In the genomic region with DNA sequence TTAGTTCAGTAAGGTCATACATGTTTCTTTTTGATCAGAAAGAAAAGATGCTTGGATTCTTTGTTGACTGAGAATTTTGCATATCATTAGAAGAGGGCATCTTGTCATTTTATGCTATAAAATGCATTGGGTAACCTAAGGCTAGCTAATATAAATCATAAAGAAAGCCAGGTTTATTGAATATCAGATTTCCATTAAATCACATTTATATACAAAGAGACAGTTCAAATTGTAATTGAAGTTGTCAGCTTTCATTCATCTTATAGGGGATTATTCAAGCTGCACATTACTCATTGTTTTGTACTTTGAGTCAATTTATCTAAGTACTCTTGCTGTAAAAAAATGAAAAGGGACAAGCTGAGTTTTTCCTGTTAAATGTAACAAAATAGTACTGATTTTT, we compare ENCODE assay signal across 20 cellular contexts.
"Had no signal": no experiment of that assay in that cellular context is flagged by ENCODE, and none has a peak within 500 bp of the region (broad histone marks: within the 10 kb centered on the region; RNA-seq: fewer than 3 reads in every experiment).

No MANE protein-coding gene starts in this region.

- DNase-seq: natural killer cell; nephron progenitor cell; occipital lobe; ovary; posterior cingulate gyrus; psoas muscle; right cardiac atrium; right lobe of liver; sigmoid colon; small intestine; stimulated activated CD4-positive, alpha-beta T cell treated with anti-CD3 and anti-CD28 coated beads, Interleukin-15, amount 100 ng/mL, for 24 hours; stimulated activated CD4-positive, alpha-beta T cell treated with anti-CD3 and anti-CD28 coated beads, Interleukin-2, amount 100 ng/mL, for 24 hours; stimulated activated CD4-positive, alpha-beta T cell treated with anti-CD3 and anti-CD28 coated beads, Interleukin-2, amount 100 ng/mL, for 48 hours; stimulated activated CD4-positive, alpha-beta T cell treated with anti-CD3 and anti-CD28 coated beads, Interleukin-4, amount 100 ng/mL, for 24 hours; stimulated activated naive B cell treated with anti-CD40 and anti-IgM and Interleukin-4, amounts not matched to agents 10 μg/mL and 1 μg/mL and 100 μg/mL, for 72 hours; stimulated activated naive CD4-positive, alpha-beta T cell treated with Interleukin-2 at 50 U/mL for 16 hours; stomach; thyroid gland; trophoblast cell; upper lobe of left lung had no signal
